Comparison of ENCODE assay signal across 14 cellular contexts in the genomic region with DNA sequence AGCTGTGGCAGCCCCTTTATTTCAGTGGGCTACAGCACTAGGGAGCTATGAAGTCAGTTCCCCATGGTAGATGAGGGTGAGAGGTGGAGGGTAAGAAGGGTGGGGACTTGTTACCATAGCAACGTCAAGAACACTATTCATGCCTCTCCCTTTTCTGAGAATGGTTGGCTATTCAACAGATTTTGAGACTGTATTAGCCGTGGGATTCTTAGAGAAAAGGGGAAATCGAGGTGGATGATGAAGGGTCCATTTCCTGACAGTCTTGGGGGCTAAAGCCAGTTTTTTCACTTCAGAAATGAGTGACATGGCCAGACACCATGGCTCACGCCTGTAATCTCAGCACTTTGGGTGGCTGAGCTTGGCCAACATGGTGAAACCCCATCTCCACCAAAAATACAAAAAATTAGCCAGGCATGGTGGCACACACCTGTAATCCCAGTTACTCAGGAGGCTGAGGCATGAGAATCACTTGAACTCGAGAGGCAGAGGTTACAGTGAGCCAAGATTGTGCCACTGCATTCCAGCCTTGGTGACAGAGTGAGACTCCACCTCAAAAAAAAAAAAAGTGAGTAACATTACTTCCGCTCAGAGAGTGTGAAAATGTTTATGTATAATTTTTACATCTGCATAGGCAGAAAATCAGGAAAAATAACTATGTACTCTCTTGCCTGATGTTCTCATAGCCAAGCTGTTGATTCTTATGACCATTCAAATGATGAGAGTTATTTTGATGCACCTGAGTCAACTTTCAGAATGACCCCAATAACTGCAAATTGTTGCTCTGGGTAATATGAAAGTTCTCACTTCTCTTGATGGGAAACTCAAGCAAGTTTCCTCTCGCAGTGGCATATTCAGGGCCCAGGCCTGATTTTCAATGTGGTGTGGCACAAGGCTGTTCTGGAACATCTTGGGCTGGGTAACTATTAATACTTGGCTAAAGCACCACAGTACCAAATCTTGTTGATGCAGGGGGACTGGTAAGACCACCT. TPM values are rescaled to one million over a fixed set of nuclear protein-coding genes. Genes with fewer than 3 reads are reported as not detected.
DNase-seq lines count a peak whose midpoint lies in the region; ATAC-seq and TF ChIP-seq lines count a peak whose summit lies in the region.
"Had no signal": no experiment of that assay in that cellular context is flagged by ENCODE, and none has a peak within 500 bp of the region (broad histone marks: within the 10 kb centered on the region; RNA-seq: fewer than 3 reads in every experiment).

No MANE protein-coding gene starts in this region.

- no peaks in the 10 kb centered on the region for H3K4me1 ChIP-seq in osteoblast (ENCODE audit: insufficient read depth, low read length)
- H3K4me1 ChIP-seq: right atrium auricular region had no signal

- ATAC-seq in GM18498 (IDR thresholded peaks at IDR 0.05; ENCODE audit: unreplicated experiment) = peak; percentile 75
- ATAC-seq in GM19397 (IDR thresholded peaks at IDR 0.05; ENCODE audit: unreplicated experiment) = peak; percentile 66
- ATAC-seq in HG02852 (IDR thresholded peaks at IDR 0.05; ENCODE audit: unreplicated experiment) = peak; percentile 63
- peak; percentile 59 for ATAC-seq in HG03521 (IDR thresholded peaks at IDR 0.05; ENCODE audit: unreplicated experiment)
- ATAC-seq: activated CD4-positive, CD25-positive, alpha-beta regulatory T cell treated with anti-CD3 and anti-CD28 coated beads, Interleukin-2, amount 50 U/mL, for 24 hours; Right ventricle myocardium inferior had no signal

- no peaks in the 10 kb centered on the region for H3K36me3 Mint-ChIP-seq in nephron progenitor cell (ENCODE audit: low read depth)

- TF ChIP-seq CTCF in osteoblast (IDR thresholded peaks at IDR 0.05; ENCODE audit: extremely low read depth, low read depth, low read length) = no peak
- TF ChIP-seq CTCF in nephron progenitor cell (IDR thresholded peaks at IDR 0.05) = no peak

- H3K27me3 Mint-ChIP-seq in nephron progenitor cell (ENCODE audit: low read depth, poor library complexity) = peaks cover 7% of the 10 kb centered on the region
- H3K27me3 Mint-ChIP-seq: B cell had no signal

- no peak overlapping the region for H3K4me3 Mint-ChIP-seq in nephron progenitor cell
- H3K4me3 Mint-ChIP-seq: B cell had no signal

- H4K20me1 ChIP-seq in osteoblast (ENCODE audit: insufficient read depth, low read length) = no peaks in the 10 kb centered on the region

- H3K79me2 ChIP-seq in osteoblast (ENCODE audit: insufficient read depth, low read length) = no peaks in the 10 kb centered on the region

- no peak overlapping the region for H3K4me3 ChIP-seq in osteoblast (ENCODE audit: insufficient read depth, low read length)
- H3K4me3 ChIP-seq: coronary artery, right atrium auricular region had no signal

- no peak overlapping the region for H3K4me2 ChIP-seq in osteoblast (ENCODE audit: insufficient read depth, low read length)

- no peaks in the 10 kb centered on the region for H3K9me3 ChIP-seq in osteoblast (ENCODE audit: low read depth, low read length)
- H3K9me3 ChIP-seq: right atrium auricular region had no signal

- DNase-seq in osteoblast (ENCODE audit: insufficient read length, low spot score, missing footprints) (no peak), NCI-H345 (lab: John Stamatoyannopoulos, UW) (no peak), nephron progenitor cell (no peak), COR-L47 (lab: John Stamatoyannopoulos, UW) (no peak)
- DNase-seq: mammary epithelial cell had no signal

- no peak overlapping the region for H2AFZ ChIP-seq in osteoblast (ENCODE audit: low read length)

- H3K36me3 ChIP-seq in osteoblast (ENCODE audit: insufficient read depth, low read length) = no peaks in the 10 kb centered on the region
- H3K36me3 ChIP-seq: right atrium auricular region had no signal

- no peaks in the 10 kb centered on the region for H3K27me3 ChIP-seq in osteoblast (ENCODE audit: insufficient read depth, low read length)
- H3K27me3 ChIP-seq: right atrium auricular region had no signal

- H3K9me3 Mint-ChIP-seq in nephron progenitor cell = no peaks in the 10 kb centered on the region

- peaks cover 17% of the 10 kb centered on the region for H3K4me1 Mint-ChIP-seq in nephron progenitor cell

- H3K27ac Mint-ChIP-seq in nephron progenitor cell = no peak overlapping the region
- H3K27ac Mint-ChIP-seq: B cell had no signal

- H3K27ac ChIP-seq in osteoblast (ENCODE audit: low read depth, low read length) = no peak overlapping the region
- H3K27ac ChIP-seq: coronary artery, right atrium auricular region had no signal

RNA-seq across cellular contexts. Expression of gene RGSL1, which starts 23.2 kb away (rescaled TPM):
- not detected in 2 replicates for total RNA-seq in osteoblast
- total RNA-seq: B cell, mammary epithelial cell, right atrium auricular region, Right ventricle myocardium inferior had no signal

RNA-seq across cellular contexts. Expression of gene TEDDM1, which starts 26.3 kb away (rescaled TPM):
- total RNA-seq in osteoblast = not detected in 2 replicates
- total RNA-seq: B cell, mammary epithelial cell, right atrium auricular region, Right ventricle myocardium inferior had no signal

RNA-seq across cellular contexts. Expression of gene GLUL, which starts 35.1 kb away (rescaled TPM):
- 219 and 259 TPM in 2 replicates for total RNA-seq in osteoblast
